1 cellular context compared by ENCODE assay signal in the genomic region with DNA sequence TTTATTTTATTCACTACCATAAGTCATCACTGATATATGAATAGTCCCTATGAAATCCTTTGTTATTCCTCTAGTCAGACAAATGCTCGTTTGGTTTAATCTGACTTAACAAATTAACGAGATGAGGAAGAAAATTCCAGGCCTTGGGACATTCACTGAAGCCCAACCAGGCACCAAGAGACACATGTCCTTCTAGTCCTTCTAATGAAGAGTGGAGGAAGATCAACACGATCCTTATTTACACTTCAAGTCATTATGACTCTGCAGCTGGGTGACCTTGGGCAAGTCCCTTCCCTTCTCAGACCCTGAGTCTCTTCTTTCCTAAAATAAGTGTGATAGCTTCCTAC.
TF ChIP-seq lines count a peak whose summit lies in the region.

No MANE protein-coding gene starts in this region.

TF ChIP-seq in WTC11, 78 proteins besides CTCF, POLR2A, EP300 and RAD21 (continued from another document):
- TF ChIP-seq, protein P1, sequence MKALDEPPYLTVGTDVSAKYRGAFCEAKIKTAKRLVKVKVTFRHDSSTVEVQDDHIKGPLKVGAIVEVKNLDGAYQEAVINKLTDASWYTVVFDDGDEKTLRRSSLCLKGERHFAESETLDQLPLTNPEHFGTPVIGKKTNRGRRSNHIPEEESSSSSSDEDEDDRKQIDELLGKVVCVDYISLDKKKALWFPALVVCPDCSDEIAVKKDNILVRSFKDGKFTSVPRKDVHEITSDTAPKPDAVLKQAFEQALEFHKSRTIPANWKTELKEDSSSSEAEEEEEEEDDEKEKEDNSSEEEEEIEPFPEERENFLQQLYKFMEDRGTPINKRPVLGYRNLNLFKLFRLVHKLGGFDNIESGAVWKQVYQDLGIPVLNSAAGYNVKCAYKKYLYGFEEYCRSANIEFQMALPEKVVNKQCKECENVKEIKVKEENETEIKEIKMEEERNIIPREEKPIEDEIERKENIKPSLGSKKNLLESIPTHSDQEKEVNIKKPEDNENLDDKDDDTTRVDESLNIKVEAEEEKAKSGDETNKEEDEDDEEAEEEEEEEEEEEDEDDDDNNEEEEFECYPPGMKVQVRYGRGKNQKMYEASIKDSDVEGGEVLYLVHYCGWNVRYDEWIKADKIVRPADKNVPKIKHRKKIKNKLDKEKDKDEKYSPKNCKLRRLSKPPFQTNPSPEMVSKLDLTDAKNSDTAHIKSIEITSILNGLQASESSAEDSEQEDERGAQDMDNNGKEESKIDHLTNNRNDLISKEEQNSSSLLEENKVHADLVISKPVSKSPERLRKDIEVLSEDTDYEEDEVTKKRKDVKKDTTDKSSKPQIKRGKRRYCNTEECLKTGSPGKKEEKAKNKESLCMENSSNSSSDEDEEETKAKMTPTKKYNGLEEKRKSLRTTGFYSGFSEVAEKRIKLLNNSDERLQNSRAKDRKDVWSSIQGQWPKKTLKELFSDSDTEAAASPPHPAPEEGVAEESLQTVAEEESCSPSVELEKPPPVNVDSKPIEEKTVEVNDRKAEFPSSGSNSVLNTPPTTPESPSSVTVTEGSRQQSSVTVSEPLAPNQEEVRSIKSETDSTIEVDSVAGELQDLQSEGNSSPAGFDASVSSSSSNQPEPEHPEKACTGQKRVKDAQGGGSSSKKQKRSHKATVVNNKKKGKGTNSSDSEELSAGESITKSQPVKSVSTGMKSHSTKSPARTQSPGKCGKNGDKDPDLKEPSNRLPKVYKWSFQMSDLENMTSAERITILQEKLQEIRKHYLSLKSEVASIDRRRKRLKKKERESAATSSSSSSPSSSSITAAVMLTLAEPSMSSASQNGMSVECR (CRISPR knock-in tag; IDR thresholded peaks at IDR 0.05; ENCODE audit: borderline replicate concordance): no peak
- TF ChIP-seq IRF1 (CRISPR knock-in tag; IDR thresholded peaks at IDR 0.05): no peak
- no peak for TF ChIP-seq ELF4 (CRISPR knock-in tag; IDR thresholded peaks at IDR 0.05; ENCODE audit: low read depth)
- no peak for TF ChIP-seq CBFB (CRISPR knock-in tag; IDR thresholded peaks at IDR 0.05; ENCODE audit: low read depth)
- TF ChIP-seq KAT7 (CRISPR knock-in tag; IDR thresholded peaks at IDR 0.05; ENCODE audit: borderline replicate concordance): no peak
- no peak for TF ChIP-seq RELA (CRISPR knock-in tag; IDR thresholded peaks at IDR 0.05; ENCODE audit: borderline replicate concordance)
TF ChIP-seq in WTC11: peak in this region for 0.
